ENCODE assay signal across 17 cellular contexts in the genomic region with DNA sequence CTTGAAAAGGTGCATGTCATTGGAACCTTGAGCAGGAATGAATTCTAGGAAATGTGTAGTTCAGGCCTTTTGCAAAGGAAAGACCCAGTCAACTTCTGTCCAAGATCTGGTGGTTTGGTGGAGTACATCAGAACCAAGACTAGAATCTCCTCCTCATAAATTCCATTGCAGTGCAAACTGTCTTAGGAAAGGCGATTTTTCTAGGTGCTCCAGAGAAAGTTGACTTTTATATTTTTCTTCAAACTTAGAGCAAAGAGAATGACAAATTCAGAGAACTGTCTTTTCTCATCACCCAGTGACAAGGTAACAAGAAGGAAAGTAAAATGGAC. TPM values are rescaled to one million over a fixed set of nuclear protein-coding genes. Genes with fewer than 3 reads are reported as not detected.
DNase-seq lines count a peak whose midpoint lies in the region; ATAC-seq, FAIRE-seq and TF ChIP-seq lines count a peak whose summit lies in the region.
"Had no signal": no experiment of that assay in that cellular context is flagged by ENCODE, and none has a peak within 500 bp of the region (broad histone marks: within the 10 kb centered on the region; RNA-seq: fewer than 3 reads in every experiment).

No MANE protein-coding gene starts in this region.

- H4K20me1 ChIP-seq in HCT116 (ENCODE audit: insufficient read depth) (no peaks in the 10 kb centered on the region), endothelial cell of umbilical vein (replicated peaks; ENCODE audit: control insufficient read depth, extremely low read depth, insufficient read depth, low read length) (no peaks in the 10 kb centered on the region)

- H3K4me1 ChIP-seq in HCT116 (ENCODE audit: control insufficient read depth in 1 of 2, insufficient read depth in 2 of 2, low read length in 2 of 2), result peaks cover 24 to 40% of the 10 kb centered on the region in 2 experiments
- H3K4me1 ChIP-seq in RWPE2 (ENCODE audit: insufficient read depth, poor library complexity, severe bottlenecking), result peaks cover 21% of the 10 kb centered on the region
- peaks cover 23% of the 10 kb centered on the region for H3K4me1 ChIP-seq in endothelial cell of umbilical vein (ENCODE audit: control insufficient read depth, extremely low read depth, insufficient read depth, low read length)
- peaks cover 11 to 38% (median 29%) of the 10 kb centered on the region in 6 donors for H3K4me1 ChIP-seq in spleen

- TF ChIP-seq CTCF in HCT116 (IDR thresholded peaks at IDR 0.05 in 2 of 3, conservative IDR thresholded peaks at IDR 0.05 in 1 of 3; ENCODE audit: borderline replicate concordance in 1 of 3, insufficient read depth in 1 of 3, low read depth in 2 of 3, low read length in 2 of 3) (no peak), RWPE2 (IDR thresholded peaks at IDR 0.05; ENCODE audit: poor library complexity, severe bottlenecking) (no peak), endothelial cell of umbilical vein (IDR thresholded peaks at IDR 0.05; ENCODE audit: extremely low read depth in 1 of 2, insufficient read depth in 1 of 2, low read depth in 1 of 2, low read length in 2 of 2) (no peak), spleen (IDR thresholded peaks at IDR 0.05 in 8 of 11, conservative IDR thresholded peaks at IDR 0.05 in 3 of 11) (no peak)

- peak overlapping the region; percentile 7; the same call in 1 of the 2 replicates for H3K9ac ChIP-seq in HCT116 (ENCODE audit: low read length)
- H3K9ac ChIP-seq in endothelial cell of umbilical vein (replicated peaks; ENCODE audit: extremely low read depth, insufficient read depth, low read length), result no peak overlapping the region

- 74 to 85% (median 79%) methylated on average over 1 of the region's 1 CpG for whole genome bisulfite sequencing in spleen, 5 donors

- intact Hi-C loops in HCT116 (cut with micrococcal nuclease) (loop anchor here (5.0 kb wide), 1 partner anchor 260 kb away; no protein-coding TSS in a partner anchor), endothelial cell of umbilical vein (cut with micrococcal nuclease) (loop anchor here (2.0 kb wide), 2 partner anchors 18 to 52 kb away; no protein-coding TSS in a partner anchor), spleen (cut with DNase I; ENCODE audit: low total_unique reads) (no loop called here)

- dilution Hi-C loops in endothelial cell of umbilical vein (cut with MboI; ENCODE audit: extremely low pct_ligation_motif_present, low sequenced_read_pairs), result no loop called here

- BruUV-seq in HCT116 (replicated peaks; lab: Mats Ljungman, UMichigan) (no TSS peak), endothelial cell of umbilical vein (replicated peaks; lab: Mats Ljungman, UMichigan) (no TSS peak)

- peak overlapping the region; percentile 63 for H3K4me2 ChIP-seq in HCT116 (ENCODE audit: low read length)
- H3K4me2 ChIP-seq in endothelial cell of umbilical vein (ENCODE audit: insufficient read depth, low read length), result no peak overlapping the region

- ATAC-seq in HCT116, result no peak
- peak; percentile 10 for ATAC-seq in RWPE2 (ENCODE audit: low read depth)
- no peak for ATAC-seq in GM21528 (IDR thresholded peaks at IDR 0.05; ENCODE audit: low FRiP score, unreplicated experiment)
- ATAC-seq in HG03520 (IDR thresholded peaks at IDR 0.05; ENCODE audit: unreplicated experiment), result no peak

- H3K9me1 ChIP-seq in endothelial cell of umbilical vein (replicated peaks; ENCODE audit: control insufficient read depth, extremely low read depth, insufficient read depth, low read length), result no peaks in the 10 kb centered on the region

- TF ChIP-seq POLR2A in HCT116 (IDR thresholded peaks at IDR 0.05; ENCODE audit: borderline replicate concordance, extremely low read depth, insufficient read depth, insufficient read length) (no peak), endothelial cell of umbilical vein (IDR thresholded peaks at IDR 0.05; ENCODE audit: low read depth, low read length) (no peak), spleen (IDR thresholded peaks at IDR 0.05) (no peak)

- H3K27ac ChIP-seq in HCT116 (ENCODE audit: low read depth, low read length), result peak overlapping the region; percentile 64
- peak overlapping the region; percentile 57 for H3K27ac ChIP-seq in RWPE2 (ENCODE audit: poor library complexity, severe bottlenecking)
- no peak overlapping the region for H3K27ac ChIP-seq in endothelial cell of umbilical vein (ENCODE audit: insufficient read depth, low read depth, low read length)
- peak overlapping the region in 7 of 8 donors; percentile 12 to 82 (median 76) for H3K27ac ChIP-seq in spleen
- H3K27ac ChIP-seq: C4-2B, lower lobe of right lung had no signal

- H2AFZ ChIP-seq in HCT116 (ENCODE audit: low read depth, low read length, poor library complexity, severe bottlenecking), result no peak overlapping the region
- H2AFZ ChIP-seq in endothelial cell of umbilical vein (ENCODE audit: low read depth, low read length), result no peak overlapping the region

- POLR2A ChIA-PET in HCT116 (lab: Charles Lee), result interaction anchor here (0.8 kb wide), 1 partner anchor 19 kb away, joined by 3 read pairs; no protein-coding TSS in a partner anchor
- POLR2A ChIA-PET in endothelial cell of umbilical vein (lab: Charles Lee), result no interaction called here

- H3K4me3 ChIP-seq in HCT116 (replicated peaks in 1 of 2; ENCODE audit: low read depth in 1 of 2, low read length in 2 of 2) (peak overlapping the region in 1 of 2 experiments; percentile 19; a peak in 2 of 4 replicates), RWPE2 (ENCODE audit: severe bottlenecking) (no peak overlapping the region), endothelial cell of umbilical vein (replicated peaks in 1 of 3; ENCODE audit: insufficient read depth in 1 of 3, low read depth in 1 of 3, low read length in 3 of 3) (no peak overlapping the region), spleen (no peak overlapping the region)
- H3K4me3 ChIP-seq: lower lobe of right lung had no signal

- TF ChIP-seq RAD21 in HCT116 (IDR thresholded peaks at IDR 0.05; ENCODE audit: low read depth), result no peak

- H3K9me3 ChIP-seq in HCT116 (ENCODE audit: control insufficient read depth in 1 of 2, insufficient read depth in 1 of 2, low read depth in 1 of 2, low read length in 2 of 2) (no peaks in the 10 kb centered on the region), RWPE2 (ENCODE audit: severe bottlenecking) (no peaks in the 10 kb centered on the region), endothelial cell of umbilical vein (replicated peaks; ENCODE audit: control insufficient read depth, insufficient read depth, low read length) (no peaks in the 10 kb centered on the region), spleen (no peaks in the 10 kb centered on the region)
- H3K9me3 ChIP-seq: lower lobe of right lung had no signal

- RAD21 ChIA-PET in HCT116 (lab: Charles Lee; ENCODE audit: low non-redundant PET in 1 of 2, low total read pairs in 2 of 2, uncharacterized antibody in 2 of 2, unreplicated experiment in 2 of 2), result interaction anchor here in 1 of 2 experiments (1.3 kb wide), 1 partner anchor 177 kb away, joined by 6 read pairs; no protein-coding TSS in a partner anchor

- no peaks in the 10 kb centered on the region for H3K9me2 ChIP-seq in HCT116 (ENCODE audit: insufficient read depth)

- H3K36me3 ChIP-seq in HCT116 (ENCODE audit: control insufficient read depth in 1 of 2, insufficient read depth in 2 of 2, low read length in 2 of 2) (no peaks in the 10 kb centered on the region), RWPE2 (ENCODE audit: low read depth) (no peaks in the 10 kb centered on the region), endothelial cell of umbilical vein (ENCODE audit: control insufficient read depth in 2 of 2, extremely low read depth in 1 of 2, insufficient read depth in 2 of 2, low read length in 2 of 2) (no peaks in the 10 kb centered on the region), spleen (no peaks in the 10 kb centered on the region)
- H3K36me3 ChIP-seq: lower lobe of right lung had no signal

- no peak for DNase-seq in HCT116 (ENCODE audit: low read depth, low spot score)
- no peak for DNase-seq in RWPE2 (ENCODE audit: low spot score)
- DNase-seq in endothelial cell of umbilical vein (ENCODE audit: low read depth, low spot score), result no peak
- DNase-seq in spleen, result no peak
- no peak for DNase-seq in SK-N-DZ (ENCODE audit: low spot score)
- DNase-seq: activated CD4-positive, alpha-beta T cell treated with anti-CD3 and anti-CD28 coated beads, Interleukin-2, amount 50 U/mL, for 4 hours; DND-41; effector CD4-positive, alpha-beta T cell; lower lobe of right lung; NCI-H1105; NCI-H2171 treated with DMSO at 0.1 percent for 48 hours; NK-92 treated with Interleukin-12 subunit alpha and Interleukin-12 subunit beta, amount 100 ng/mL, for 24 hours; stimulated activated CD4-positive, alpha-beta T cell treated with anti-CD3 and anti-CD28 coated beads, Interleukin-4, amount 100 ng/mL, for 1 hour had no signal

- no peak for FAIRE-seq in endothelial cell of umbilical vein (lab: Jason Lieb, UNC)
- FAIRE-seq: TTC549 had no signal

- H3K79me2 ChIP-seq in HCT116 (ENCODE audit: insufficient read depth, low read length), result no peaks in the 10 kb centered on the region
- H3K79me2 ChIP-seq in endothelial cell of umbilical vein (ENCODE audit: control insufficient read depth, insufficient read depth, low read length), result no peaks in the 10 kb centered on the region

- H3K27me3 ChIP-seq in HCT116 (ENCODE audit: insufficient read depth, low read length) (no peaks in the 10 kb centered on the region), RWPE2 (ENCODE audit: insufficient read depth, poor library complexity, severe bottlenecking) (no peaks in the 10 kb centered on the region), endothelial cell of umbilical vein (ENCODE audit: control insufficient read depth in 2 of 2, insufficient read depth in 2 of 2, low read length in 2 of 2) (no peaks in the 10 kb centered on the region), spleen (replicated peaks in 1 of 7) (no peaks in the 10 kb centered on the region)

- CTCF ChIA-PET in HCT116 (lab: Charles Lee) (no interaction called here), endothelial cell of umbilical vein (lab: Charles Lee) (interaction anchor here (0.8 to 1.1 kb wide), 3 partner anchors 17 to 86 kb away, joined by 3 read pairs; no protein-coding TSS in a partner anchor)

TF ChIP-seq in endothelial cell of umbilical vein, 7 proteins besides CTCF, POLR2A, EP300 and RAD21 (continues in another document):
- TF ChIP-seq GATA2 (IDR thresholded peaks at IDR 0.05; ENCODE audit: insufficient read depth, insufficient read length, low read depth, low read length), result peak; percentile 6

RNA-seq across cellular contexts. Expression of gene PRTFDC1, which starts 50.0 kb away (rescaled TPM):
- total RNA-seq in HCT116 (2021; ENCODE audit: unreplicated experiment) (not detected), endothelial cell of umbilical vein (24.2 and 27.0 TPM in 2 replicates), spleen (1 to 10 TPM in 6 of 7 donors, under 1 TPM in 1; 0.85 to 3.8 (median 2.9) TPM)
- polyA plus RNA-seq in HCT116 (2012), result not detected in 2 replicates
- polyA plus RNA-seq in endothelial cell of umbilical vein (12.7 and 22.0 TPM in 2 replicates), spleen (1 to 10 TPM; 1.7 to 3.1 (median 2.3) TPM)
- polyA plus RNA-seq in endothelial cell of umbilical vein (2011; cell fraction: cytosol; rRNA removed), result 18.6 and 25.6 TPM in 2 replicates
- 14.6 and 26.8 TPM in 2 replicates for polyA plus RNA-seq in endothelial cell of umbilical vein (2011; cell fraction: nucleus; rRNA removed)
- polyA plus RNA-seq in endothelial cell of umbilical vein (2012), result 20.5 and 20.7 TPM in 2 replicates
- 15.0 and 18.9 TPM in 2 replicates for polyA minus RNA-seq in endothelial cell of umbilical vein
- polyA minus RNA-seq in endothelial cell of umbilical vein (2011; cell fraction: cytosol; rRNA and poly(A)+ RNA removed), result 2.2 TPM
- 5.6 and 7.4 TPM in 2 replicates for polyA minus RNA-seq in endothelial cell of umbilical vein (2011; cell fraction: nucleus; rRNA and poly(A)+ RNA removed)
- polyA plus RNA-seq in SK-N-DZ (2014; cell fraction: cytosol; rRNA removed), result 9.1 and 9.4 TPM in 2 replicates
- 3.8 and 7.4 TPM in 2 replicates for polyA plus RNA-seq in SK-N-DZ (2014; cell fraction: nucleus; rRNA removed)
